Comparison of ENCODE assay signal across 27 cellular contexts in the genomic region with DNA sequence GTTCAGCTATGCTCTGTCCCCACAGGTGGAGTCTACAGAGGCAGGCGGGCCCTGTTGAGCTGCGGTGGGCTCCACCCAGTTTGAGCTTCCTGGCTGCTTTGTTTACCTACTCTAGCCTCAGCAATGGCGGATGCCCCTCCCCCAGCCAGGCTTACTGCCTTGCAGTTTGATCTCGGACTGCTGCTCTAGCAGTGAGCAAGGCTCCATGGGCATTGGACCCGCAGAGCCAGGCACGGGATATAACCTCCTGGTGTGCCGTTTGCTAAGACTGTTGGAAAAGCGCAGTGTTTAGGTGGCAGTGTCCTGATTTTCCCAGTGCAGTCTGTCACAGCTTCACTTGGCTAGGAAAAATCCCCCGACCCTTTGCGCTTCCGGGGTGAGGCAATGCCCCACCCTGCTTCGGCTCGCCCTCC.
DNase-seq lines count a peak whose midpoint lies in the region; ATAC-seq, FAIRE-seq and TF ChIP-seq lines count a peak whose summit lies in the region.
"Had no signal": no experiment of that assay in that cellular context is flagged by ENCODE, and none has a peak within 500 bp of the region (broad histone marks: within the 10 kb centered on the region; RNA-seq: fewer than 3 reads in every experiment).

No MANE protein-coding gene starts in this region.

- peaks cover 4% of the 10 kb centered on the region for H3K27me3 Mint-ChIP-seq in Caco-2 (ENCODE audit: insufficient read depth, unreplicated experiment)
- H3K27me3 Mint-ChIP-seq in activated CD8-positive, alpha-beta T cell treated with anti-CD3 and anti-CD28 coated beads for 36 hours, result no peaks in the 10 kb centered on the region
- H3K27me3 Mint-ChIP-seq: activated naive CD8-positive, alpha-beta T cell treated with anti-CD3 and anti-CD28 coated beads, Interleukin-2, amount 10 ng/mL, durations not matched to agents 7 days and 5 days; CD4-positive, alpha-beta T cell had no signal

- no peak overlapping the region for H2BK120ac ChIP-seq in mesenchymal stem cell (ENCODE audit: low read depth, low read length)

- H3K79me1 ChIP-seq in mesenchymal stem cell (replicated peaks; ENCODE audit: low read length, poor library complexity, severe bottlenecking), result peaks cover 10% of the 10 kb centered on the region

- H3K4me1 Mint-ChIP-seq in Caco-2 (ENCODE audit: low read depth, unreplicated experiment), result no peaks in the 10 kb centered on the region
- H3K4me1 Mint-ChIP-seq in activated CD8-positive, alpha-beta T cell treated with anti-CD3 and anti-CD28 coated beads for 36 hours (ENCODE audit: low read depth), result peaks cover 9% of the 10 kb centered on the region
- H3K4me1 Mint-ChIP-seq: nephron progenitor cell had no signal

- no peak overlapping the region for H3K4ac ChIP-seq in mesenchymal stem cell (ENCODE audit: low read depth in 1 of 2, low read length in 2 of 2)

- no peak overlapping the region for H3K4me3 ChIP-seq in Caco-2 (ENCODE audit: low read depth, low read length)
- H3K4me3 ChIP-seq in mesenchymal stem cell (ENCODE audit: insufficient read depth in 1 of 2, low read depth in 1 of 2, low read length in 2 of 2), result no peak overlapping the region
- H3K4me3 ChIP-seq: gastrocnemius medialis, hepatocyte had no signal

- no peak overlapping the region for H3K27ac Mint-ChIP-seq in Caco-2 (ENCODE audit: unreplicated experiment)
- no peak overlapping the region for H3K27ac Mint-ChIP-seq in activated CD8-positive, alpha-beta T cell treated with anti-CD3 and anti-CD28 coated beads for 36 hours
- H3K27ac Mint-ChIP-seq: activated naive CD8-positive, alpha-beta T cell treated with anti-CD3 and anti-CD28 coated beads, Interleukin-2, amount 10 ng/mL, durations not matched to agents 7 days and 5 days; CD4-positive, alpha-beta T cell; nephron progenitor cell had no signal

- TF ChIP-seq CTCF in Caco-2 (IDR thresholded peaks at IDR 0.05; ENCODE audit: insufficient read depth in 1 of 2, low read depth in 1 of 2, low read length in 1 of 2, severe bottlenecking in 1 of 2, unreplicated experiment in 1 of 2), result no peak
- no peak for TF ChIP-seq CTCF in activated CD8-positive, alpha-beta T cell treated with anti-CD3 and anti-CD28 coated beads for 36 hours (IDR thresholded peaks at IDR 0.05)

- intact Hi-C loops in Caco-2 (cut with micrococcal nuclease; ENCODE audit: unreplicated experiment), result no loop called here
- intact Hi-C loops in activated CD8-positive, alpha-beta T cell treated with anti-CD3 and anti-CD28 coated beads for 36 hours (cut with micrococcal nuclease), result no loop called here

- no peak overlapping the region for H3K4me2 ChIP-seq in mesenchymal stem cell (ENCODE audit: low read length, poor library complexity, severe bottlenecking)
- H3K4me2 ChIP-seq: hepatocyte had no signal

- H3K9me3 Mint-ChIP-seq in Caco-2 (ENCODE audit: unreplicated experiment), result no peaks in the 10 kb centered on the region
- H3K9me3 Mint-ChIP-seq in activated CD8-positive, alpha-beta T cell treated with anti-CD3 and anti-CD28 coated beads for 36 hours, result peaks cover 5% of the 10 kb centered on the region

- H2AFZ ChIP-seq in mesenchymal stem cell (ENCODE audit: low read depth, low read length), result peak overlapping the region; percentile 14
- H2AFZ ChIP-seq: hepatocyte, parathyroid adenoma had no signal

- CTCF ChIA-PET in Caco-2 (lab: Charles Lee), result interaction anchor here (0.6 kb wide), 1 partner anchor 135 kb away, joined by 3 read pairs; no protein-coding TSS in a partner anchor
- CTCF ChIA-PET in activated CD8-positive, alpha-beta T cell treated with anti-CD3 and anti-CD28 coated beads for 36 hours (lab: Charles Lee), result no interaction called here

- WGBS in mesenchymal stem cell, result 91% methylated on average over 13 of the region's 13 CpGs

- H3K27me3 ChIP-seq in Caco-2 (replicated peaks; ENCODE audit: control insufficient read depth, insufficient read depth, low read length), result no peaks in the 10 kb centered on the region
- no peaks in the 10 kb centered on the region for H3K27me3 ChIP-seq in mesenchymal stem cell (ENCODE audit: control insufficient read depth in 1 of 2, insufficient read depth in 1 of 2, low read length in 2 of 2)
- H3K27me3 ChIP-seq: gastrocnemius medialis, hepatocyte had no signal

- H2AK5ac ChIP-seq in mesenchymal stem cell (ENCODE audit: low read length, severe bottlenecking), result no peak overlapping the region

- H3K27ac ChIP-seq in mesenchymal stem cell (ENCODE audit: low read length, poor library complexity, severe bottlenecking), result no peak overlapping the region
- H3K27ac ChIP-seq: gastrocnemius medialis, hepatocyte, parathyroid adenoma had no signal

- H3K9me3 ChIP-seq in Caco-2 (no peaks in the 10 kb centered on the region), mesenchymal stem cell (ENCODE audit: control insufficient read depth, low read length) (no peaks in the 10 kb centered on the region)
- H3K9me3 ChIP-seq: gastrocnemius medialis had no signal

- POLR2A ChIA-PET in Caco-2 (lab: Charles Lee), result no interaction called here
- POLR2A ChIA-PET in activated CD8-positive, alpha-beta T cell treated with anti-CD3 and anti-CD28 coated beads for 36 hours (lab: Charles Lee), result no interaction called here

- H3K4me3 Mint-ChIP-seq in Caco-2 (ENCODE audit: unreplicated experiment), result no peak overlapping the region
- no peak overlapping the region for H3K4me3 Mint-ChIP-seq in activated CD8-positive, alpha-beta T cell treated with anti-CD3 and anti-CD28 coated beads for 36 hours
- H3K4me3 Mint-ChIP-seq: activated naive CD8-positive, alpha-beta T cell treated with anti-CD3 and anti-CD28 coated beads, Interleukin-2, amount 10 ng/mL, durations not matched to agents 7 days and 5 days; CD4-positive, alpha-beta T cell; nephron progenitor cell had no signal

- no peak overlapping the region for H2BK12ac ChIP-seq in mesenchymal stem cell (ENCODE audit: low read length in 2 of 2)

- ATAC-seq in activated CD8-positive, alpha-beta T cell treated with anti-CD3 and anti-CD28 coated beads for 36 hours, result no peak
- ATAC-seq in esophagus mucosa, result no peak
- ATAC-seq: gastrocnemius medialis, left cardiac atrium had no signal

- H3K18ac ChIP-seq in mesenchymal stem cell (ENCODE audit: low read depth in 1 of 2, low read length in 2 of 2), result no peak overlapping the region

- no peak overlapping the region for H2BK5ac ChIP-seq in mesenchymal stem cell (ENCODE audit: low read depth, low read length, poor library complexity, severe bottlenecking)

- no peak for FAIRE-seq in HTR-8/SVneo (lab: Jason Lieb, UNC)
- FAIRE-seq in GM19239 (lab: Jason Lieb, UNC), result no peak
- FAIRE-seq: astrocyte, small intestine had no signal

- H2BK15ac ChIP-seq in mesenchymal stem cell (ENCODE audit: low read depth, poor library complexity, severe bottlenecking), result no peak overlapping the region

- no peaks in the 10 kb centered on the region for H3K36me3 Mint-ChIP-seq in Caco-2 (ENCODE audit: insufficient read depth, unreplicated experiment)
- H3K36me3 Mint-ChIP-seq in activated CD8-positive, alpha-beta T cell treated with anti-CD3 and anti-CD28 coated beads for 36 hours (ENCODE audit: low read depth), result peaks cover 14% of the 10 kb centered on the region

- H4K91ac ChIP-seq in mesenchymal stem cell (ENCODE audit: low read length), result no peak overlapping the region

- H3K4me1 ChIP-seq in Caco-2 (peaks cover 4% of the 10 kb centered on the region; the same call in 1 of the 2 replicates), mesenchymal stem cell (ENCODE audit: control insufficient read depth, insufficient read depth, low read depth, low read length) (peaks cover 3% of the 10 kb centered on the region)
- H3K4me1 ChIP-seq: parathyroid adenoma had no signal

- no TSS peak for BruUV-seq in Caco-2 (replicated peaks; lab: Mats Ljungman, UMichigan)

- H3K36me3 ChIP-seq in Caco-2 (ENCODE audit: control insufficient read depth, insufficient read depth, low read length) (no peaks in the 10 kb centered on the region), mesenchymal stem cell (ENCODE audit: control insufficient read depth in 1 of 2, insufficient read depth in 2 of 2, low read depth in 1 of 2, low read length in 2 of 2) (peaks cover 0 to 5% of the 10 kb centered on the region in 2 experiments)
- H3K36me3 ChIP-seq: gastrocnemius medialis had no signal

- H3K14ac ChIP-seq in mesenchymal stem cell (ENCODE audit: low read length in 2 of 2), result no peak overlapping the region

- H3K9ac ChIP-seq in mesenchymal stem cell (ENCODE audit: low read length), result no peak overlapping the region
- H3K9ac ChIP-seq: parathyroid adenoma had no signal

- no peak overlapping the region for H3K23ac ChIP-seq in mesenchymal stem cell (ENCODE audit: low read length in 2 of 2)

- H4K8ac ChIP-seq in mesenchymal stem cell (ENCODE audit: low read length), result no peak overlapping the region

- peak; percentile 24 to 42 for DNase-seq in Caco-2
- peak; percentile 60 for DNase-seq in HT-29 (ENCODE audit: low spot score)
- DNase-seq in activated CD8-positive, alpha-beta T cell treated with anti-CD3 and anti-CD28 coated beads for 36 hours, result peak; percentile 18
- no peak for DNase-seq in mesenchymal stem cell
- no peak for DNase-seq in HTR-8/SVneo (ENCODE audit: insufficient read length, low spot score)
- no peak for DNase-seq in GM19239 (ENCODE audit: insufficient read length, low spot score)
- DNase-seq: activated CD4-positive, CD25-positive, alpha-beta regulatory T cell treated with anti-CD3 and anti-CD28 coated beads, Interleukin-2, amount 50 U/mL, for 72 hours; activated naive CD8-positive, alpha-beta T cell treated with anti-CD3 and anti-CD28 coated beads, Interleukin-2, amount 10 ng/mL, durations not matched to agents 7 days and 5 days; dermis blood vessel endothelial cell; gastrocnemius medialis; H7; KG1; left cardiac atrium; NCI-H1436; NCI-H2081 treated with DMSO at 0.1 percent for 48 hours; NCI-H345; NCI-H82; nephron progenitor cell; RPMI8226; small intestine; stimulated activated CD4-positive, alpha-beta T cell treated with anti-CD3 and anti-CD28 coated beads, Interleukin-1b, Interleukin-23, amount 100 ng/mL, for 48 hours; trophoblast cell had no signal

Comparison
In these comparisons a context has a peak if more than half of its experiments do, and no peak if none do; other contexts are left out.
1. DNase-seq: peak in Caco-2 (2 of 2), HT-29 (single experiment) and activated CD8-positive, alpha-beta T cell treated with anti-CD3 and anti-CD28 coated beads for 36 hours (single experiment); none in mesenchymal stem cell (single experiment), HTR-8/SVneo (single experiment) and GM19239 (single experiment).